Comparison of ENCODE assay signal across 8 cellular contexts in the genomic region with DNA sequence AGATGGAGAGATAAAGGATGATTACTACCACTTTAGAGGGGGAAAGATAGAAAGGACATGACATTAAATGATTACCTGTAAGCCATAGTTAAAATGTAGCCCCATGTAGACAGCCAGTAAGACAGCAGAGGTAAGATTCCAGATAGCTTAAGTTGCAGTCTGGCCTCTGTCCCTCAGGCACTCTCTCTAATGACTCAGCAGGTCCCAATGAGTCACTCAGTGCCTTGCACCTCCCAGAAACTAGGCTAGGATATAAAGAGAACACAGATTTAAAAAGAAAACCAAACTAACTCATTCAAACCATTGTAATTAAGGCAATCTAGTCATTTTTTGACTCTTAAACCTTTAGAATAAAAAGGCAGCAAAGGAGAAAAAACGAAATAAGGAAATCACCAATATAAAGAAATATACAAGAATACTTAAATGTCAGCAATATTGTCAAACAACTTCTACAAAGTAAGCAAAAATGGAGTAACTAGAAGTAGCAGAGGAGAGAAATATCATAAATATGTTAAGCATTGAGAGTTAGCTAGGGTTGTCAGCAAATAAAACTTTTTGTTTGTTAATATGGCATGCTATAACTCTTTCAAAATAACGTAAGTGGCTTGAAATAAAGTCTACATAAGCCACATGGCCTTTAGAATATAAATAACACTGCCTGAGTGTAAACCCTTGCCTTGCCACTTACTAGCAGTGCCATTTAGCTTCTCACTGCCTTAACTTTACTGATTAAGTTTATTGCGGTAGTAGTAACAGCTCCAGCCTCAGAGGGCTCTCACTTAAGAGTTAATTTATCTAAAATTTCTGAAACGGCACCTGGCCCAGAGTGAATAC. TPM values are rescaled to one million over a fixed set of nuclear protein-coding genes. Genes with fewer than 3 reads are reported as not detected.
DNase-seq lines count a peak whose midpoint lies in the region; ATAC-seq and TF ChIP-seq lines count a peak whose summit lies in the region.

No MANE protein-coding gene starts in this region.

- POLR2A ChIA-PET in CD8-positive, alpha-beta T cell (lab: Charles Lee) = no interaction called here
- POLR2A ChIA-PET in GM10248 (lab: Yijun Ruan, JAX) = no interaction called here

- no peaks in the 10 kb centered on the region for H3K9me3 ChIP-seq in fibroblast of lung (ENCODE audit: control insufficient read depth, insufficient read depth, low read depth, low read length)
- H3K9me3 ChIP-seq in CD8-positive, alpha-beta T cell (ENCODE audit: low read length) = no peaks in the 10 kb centered on the region

- H3K9ac ChIP-seq in fibroblast of lung (ENCODE audit: insufficient read depth, low read length) = no peak overlapping the region

- TF ChIP-seq CTCF in fibroblast of lung (conservative IDR thresholded peaks at IDR 0.05 in 1 of 2, IDR thresholded peaks at IDR 0.05 in 1 of 2; ENCODE audit: low read depth in 1 of 2, low read length in 2 of 2) = no peak
- no peak for TF ChIP-seq CTCF in CD8-positive, alpha-beta T cell (IDR thresholded peaks at IDR 0.05)
- no peak for TF ChIP-seq CTCF in GM10248 (IDR thresholded peaks at IDR 0.05; ENCODE audit: control extremely low read depth, extremely low read depth, low read depth, missing control alignments)

- CTCF ChIA-PET in CD8-positive, alpha-beta T cell (lab: Charles Lee) = no interaction called here
- CTCF ChIA-PET in GM10248 (lab: Yijun Ruan, JAX) = no interaction called here

- no peaks in the 10 kb centered on the region for H4K20me1 ChIP-seq in fibroblast of lung (ENCODE audit: control insufficient read depth, extremely low read depth, insufficient read depth, low read length)

- H3K4me3 ChIP-seq in fibroblast of lung (replicated peaks in 1 of 4; ENCODE audit: control extremely low read depth in 1 of 4, insufficient read depth in 1 of 4, low read depth in 3 of 4, low read length in 4 of 4) = no peak overlapping the region
- no peak overlapping the region for H3K4me3 ChIP-seq in CD8-positive, alpha-beta T cell (ENCODE audit: low read depth, low read length)

- H3K79me2 ChIP-seq in fibroblast of lung (ENCODE audit: control insufficient read depth, insufficient read depth, low read length) = no peaks in the 10 kb centered on the region

- peaks cover 8% of the 10 kb centered on the region for H3K4me1 ChIP-seq in fibroblast of lung (ENCODE audit: control insufficient read depth, extremely low read depth, insufficient read depth, low read length)
- no peaks in the 10 kb centered on the region for H3K4me1 ChIP-seq in CD8-positive, alpha-beta T cell (ENCODE audit: insufficient read depth, low read length)

- peaks cover 4% of the 10 kb centered on the region for H3K9me3 Mint-ChIP-seq in CD8-positive, alpha-beta T cell

- H2AFZ ChIP-seq in fibroblast of lung (ENCODE audit: low read length) = no peak overlapping the region

- intact Hi-C loops in CD8-positive, alpha-beta T cell (cut with DNase I, micrococcal nuclease) = no loop called here

- peak; percentile 78 for DNase-seq in OCI-M1 (lab: John Stamatoyannopoulos, UW)
- DNase-seq in fibroblast of lung (ENCODE audit: low read depth in 2 of 2) = peak; percentile 88 to 92
- DNase-seq in renal cortical epithelial cell (ENCODE audit: low read depth) = peak; percentile 95
- no peak for DNase-seq in CD8-positive, alpha-beta T cell
- no peak for DNase-seq in stimulated activated CD4-positive, alpha-beta T cell treated with anti-CD3 and anti-CD28 coated beads, Interleukin-15, amount 100 ng/mL, for 24 hours
- no peak for DNase-seq in GM10248 (ENCODE audit: extremely low spot score)

- H3K27me3 ChIP-seq in fibroblast of lung (ENCODE audit: control insufficient read depth, insufficient read depth, low read length) = no peaks in the 10 kb centered on the region
- no peaks in the 10 kb centered on the region for H3K27me3 ChIP-seq in CD8-positive, alpha-beta T cell (ENCODE audit: insufficient read depth, low read length)

- H3K4me3 Mint-ChIP-seq in CD8-positive, alpha-beta T cell = no peak overlapping the region

- H3K36me3 ChIP-seq in fibroblast of lung (ENCODE audit: control insufficient read depth, insufficient read depth, low read length) = peaks cover 7% of the 10 kb centered on the region
- H3K36me3 ChIP-seq in CD8-positive, alpha-beta T cell (ENCODE audit: insufficient read depth, low read length) = no peaks in the 10 kb centered on the region

- no peak overlapping the region for H3K27ac Mint-ChIP-seq in CD8-positive, alpha-beta T cell

- H3K4me2 ChIP-seq in fibroblast of lung (ENCODE audit: extremely low read depth, insufficient read depth, low read length) = no peak overlapping the region

- H3K4me1 Mint-ChIP-seq in CD8-positive, alpha-beta T cell (ENCODE audit: low read depth) = no peaks in the 10 kb centered on the region

- ATAC-seq in GM21390 (IDR thresholded peaks at IDR 0.05; ENCODE audit: unreplicated experiment) (peak; percentile 43), HG02623 (IDR thresholded peaks at IDR 0.05; ENCODE audit: unreplicated experiment) (no peak)
- no peak for ATAC-seq in CD8-positive, alpha-beta T cell

- no peak overlapping the region for H3K27ac ChIP-seq in fibroblast of lung (ENCODE audit: insufficient read depth, low read length)
- H3K27ac ChIP-seq in CD8-positive, alpha-beta T cell (ENCODE audit: low read depth, low read length) = no peak overlapping the region

- no peaks in the 10 kb centered on the region for H3K36me3 Mint-ChIP-seq in CD8-positive, alpha-beta T cell

- H3K27me3 Mint-ChIP-seq in CD8-positive, alpha-beta T cell (ENCODE audit: low read depth) = no peaks in the 10 kb centered on the region

RNA-seq across cellular contexts. Expression of gene SOCS6, which starts 48.5 kb away (rescaled TPM):
- 37.0 and 44.1 TPM in 2 replicates for total RNA-seq in fibroblast of lung
- 34.1 and 38.6 TPM in 2 replicates for polyA plus RNA-seq in fibroblast of lung
- 24.0 and 27.6 TPM in 2 replicates for polyA plus RNA-seq in fibroblast of lung (2012)
- 41.1 and 62.1 TPM in 2 replicates for polyA minus RNA-seq in fibroblast of lung (ENCODE audit: low replicate concordance)
- 27.6 and 37.9 TPM in 2 replicates for total RNA-seq in renal cortical epithelial cell
- 1 to 10 TPM in 1 of 2 experiments, under 1 TPM in 1; 0.90 to 1.2 TPM for total RNA-seq in CD8-positive, alpha-beta T cell

Comparison
In these comparisons a context has a peak if more than half of its experiments do, and no peak if none do; other contexts are left out.
1. DNase-seq: peak in OCI-M1 (single experiment), fibroblast of lung (2 of 2) and renal cortical epithelial cell (single experiment); none in CD8-positive, alpha-beta T cell (0 of 7), stimulated activated CD4-positive, alpha-beta T cell treated with anti-CD3 and anti-CD28 coated beads, Interleukin-15, amount 100 ng/mL, for 24 hours (single experiment) and GM10248 (single experiment).
2. RNA of gene SOCS6, which starts 48.5 kb away (total RNA-seq): 37.0 to 44.1 TPM in fibroblast of lung and 27.6 to 37.9 TPM in renal cortical epithelial cell; 0.90 to 1.2 TPM in CD8-positive, alpha-beta T cell; every median in the first group is over 10 times any median in the second.